In genomic region chr19:38061294-38061693, GRCh38 we compare ENCODE assay signal across 12 cellular contexts.
DNase-seq lines count a peak whose midpoint lies in the region; ATAC-seq and TF ChIP-seq lines count a peak whose summit lies in the region.
"Had no signal": no experiment of that assay in that cellular context is flagged by ENCODE, and none has a peak within 500 bp of the region (broad histone marks: within the 10 kb centered on the region; RNA-seq: fewer than 3 reads in every experiment).

No MANE protein-coding gene starts in this region.

- 0 out of 2 replicates have a peak, but pooled peaks cover 4% of the 10 kb centered on the region for H3F3A ChIP-seq in GM23338 (replicated peaks; ENCODE audit: low read depth)

- WGBS in ovary, 3 donors = 75 to 82% (median 78%) methylated on average over 7 of the region's 7 CpGs

- no peak overlapping the region for H3K4me2 ChIP-seq in GM23338

- H2AFZ ChIP-seq in GM23338 = no peak overlapping the region

- H3K36me3 Mint-ChIP-seq in GM23338 (ENCODE audit: low read depth) = peaks cover 2% of the 10 kb centered on the region; the same call in 1 of the 3 replicates
- H3K36me3 Mint-ChIP-seq: activated CD8-positive, alpha-beta memory T cell treated with anti-CD3 and anti-CD28 coated beads, Interleukin-2, amount 10 ng/mL, durations not matched to agents 7 days and 5 days had no signal

- H3K9me3 Mint-ChIP-seq in GM23338 = no peaks in the 10 kb centered on the region; the same call in 2 of the 3 replicates

- H3K36me3 ChIP-seq in GM23338 (ENCODE audit: insufficient read depth) = no peaks in the 10 kb centered on the region
- no peaks in the 10 kb centered on the region for H3K36me3 ChIP-seq in ovary
- H3K36me3 ChIP-seq: SJCRH30 had no signal

- intact Hi-C loops in ovary (cut with DNase I) = no loop called here

- H3K27ac Mint-ChIP-seq in GM23338 = peak overlapping the region; percentile 44; the same call in 1 of the 2 replicates
- H3K27ac Mint-ChIP-seq: activated CD8-positive, alpha-beta memory T cell treated with anti-CD3 and anti-CD28 coated beads, Interleukin-2, amount 10 ng/mL, durations not matched to agents 7 days and 5 days had no signal

- peaks cover 15% of the 10 kb centered on the region for H3K4me1 ChIP-seq in GM23338 (ENCODE audit: insufficient read depth)
- peaks cover 5% of the 10 kb centered on the region for H3K4me1 ChIP-seq in ovary (ENCODE audit: insufficient read depth)

- no peaks in the 10 kb centered on the region for H3K9me3 ChIP-seq in ovary
- H3K9me3 ChIP-seq: SJCRH30 had no signal

- H3K4me1 Mint-ChIP-seq in GM23338 = peaks cover 25% of the 10 kb centered on the region

- TF ChIP-seq EP300 in ovary (IDR thresholded peaks at IDR 0.05) = no peak

- peaks cover 10% of the 10 kb centered on the region; the same call in 1 of the 2 replicates for H4K20me1 ChIP-seq in GM23338 (replicated peaks; ENCODE audit: insufficient read depth)

- H3K79me2 ChIP-seq in GM23338 (replicated peaks; ENCODE audit: insufficient read depth) = peaks cover 26% of the 10 kb centered on the region

- no peak for TF ChIP-seq POLR2A in ovary (IDR thresholded peaks at IDR 0.05)

- no peak for ATAC-seq in GM23338
- ATAC-seq in HG02759 (IDR thresholded peaks at IDR 0.05; ENCODE audit: unreplicated experiment) = no peak
- ATAC-seq: activated CD8-positive, alpha-beta memory T cell treated with anti-CD3 and anti-CD28 coated beads, Interleukin-2, amount 10 ng/mL, durations not matched to agents 7 days and 5 days had no signal

- peaks cover 9% of the 10 kb centered on the region for H3K27me3 Mint-ChIP-seq in GM23338 (ENCODE audit: insufficient read depth, low read depth, poor library complexity)
- H3K27me3 Mint-ChIP-seq: activated CD8-positive, alpha-beta memory T cell treated with anti-CD3 and anti-CD28 coated beads, Interleukin-2, amount 10 ng/mL, durations not matched to agents 7 days and 5 days had no signal

- DNase-seq in A172 (ENCODE audit: low spot score) (peak; percentile 89), GM23338 (ENCODE audit: low spot score) (no peak), foreskin fibroblast (peak; percentile 90 to 94), NCI-H748 (lab: John Stamatoyannopoulos, UW; ENCODE audit: unreplicated experiment) (no peak), ovary (no peak)
- no peak for DNase-seq in activated CD8-positive, alpha-beta memory T cell treated with anti-CD3 and anti-CD28 coated beads, Interleukin-2, amount 50 U/mL, for 4 hours
- DNase-seq: activated CD8-positive, alpha-beta memory T cell treated with anti-CD3 and anti-CD28 coated beads, Interleukin-2, amount 10 ng/mL, durations not matched to agents 7 days and 5 days; C1 segment of cervical spinal cord; NCI-H1694 treated with DMSO at 0.1 percent for 48 hours had no signal

- H3K4me3 Mint-ChIP-seq in GM23338 = no peak overlapping the region
- H3K4me3 Mint-ChIP-seq: activated CD8-positive, alpha-beta memory T cell treated with anti-CD3 and anti-CD28 coated beads, Interleukin-2, amount 10 ng/mL, durations not matched to agents 7 days and 5 days had no signal

- H3K4me3 ChIP-seq in GM23338 (no peak overlapping the region), foreskin fibroblast (ENCODE audit: low read depth in 1 of 2, low read length in 2 of 2) (no peak overlapping the region), ovary (no peak overlapping the region)
- H3K4me3 ChIP-seq: SJCRH30 had no signal

- no peaks in the 10 kb centered on the region for H3K9me2 ChIP-seq in GM23338 (ENCODE audit: insufficient read depth)

- TF ChIP-seq CTCF in GM23338 (conservative IDR thresholded peaks at IDR 0.05; ENCODE audit: low read depth in 2 of 2) (no peak), VCaP (conservative IDR thresholded peaks at IDR 0.05) (no peak), foreskin fibroblast (IDR thresholded peaks at IDR 0.05; ENCODE audit: low read depth, low read length) (no peak), ovary (IDR thresholded peaks at IDR 0.05) (no peak)

- H3K27ac ChIP-seq in GM23338 (ENCODE audit: low read depth) (no peak overlapping the region), VCaP (peak overlapping the region; percentile 100), ovary (no peak overlapping the region)
- H3K27ac ChIP-seq: SJCRH30 had no signal

- H3K27me3 ChIP-seq in GM23338 (ENCODE audit: insufficient read depth) = no peaks in the 10 kb centered on the region
- no peaks in the 10 kb centered on the region for H3K27me3 ChIP-seq in ovary
- H3K27me3 ChIP-seq: SJCRH30 had no signal

TF ChIP-seq in GM23338, 12 proteins besides CTCF, POLR2A, EP300 and RAD21 (continues in another document):
- TF ChIP-seq ZNF462 (CRISPR knock-in tag; IDR thresholded peaks at IDR 0.05) (no peak), ZNF114 (CRISPR knock-in tag; IDR thresholded peaks at IDR 0.05) (no peak), STAT1 (IDR thresholded peaks at IDR 0.05; ENCODE audit: unreplicated experiment) (no peak), EZH2 (IDR thresholded peaks at IDR 0.05; ENCODE audit: low read depth, unreplicated experiment) (no peak), CREB1 (CRISPR knock-in tag; IDR thresholded peaks at IDR 0.05; ENCODE audit: low read depth) (no peak), JUNB (IDR thresholded peaks at IDR 0.05; ENCODE audit: unreplicated experiment) (no peak), POLR2AphosphoS5 (IDR thresholded peaks at IDR 0.05; ENCODE audit: low read depth) (no peak), NANOG (IDR thresholded peaks at IDR 0.05; ENCODE audit: borderline replicate concordance) (no peak)

Comparison
In these comparisons a context has a peak if more than half of its experiments do, and no peak if none do; other contexts are left out.
1. DNase-seq: peak in A172 (single experiment) and foreskin fibroblast (2 of 2); none in GM23338 (single experiment), NCI-H748 (single experiment), ovary (0 of 5) and activated CD8-positive, alpha-beta memory T cell treated with anti-CD3 and anti-CD28 coated beads, Interleukin-2, amount 50 U/mL, for 4 hours (single experiment).